29 cellular contexts compared by ENCODE assay signal in the genomic region with DNA sequence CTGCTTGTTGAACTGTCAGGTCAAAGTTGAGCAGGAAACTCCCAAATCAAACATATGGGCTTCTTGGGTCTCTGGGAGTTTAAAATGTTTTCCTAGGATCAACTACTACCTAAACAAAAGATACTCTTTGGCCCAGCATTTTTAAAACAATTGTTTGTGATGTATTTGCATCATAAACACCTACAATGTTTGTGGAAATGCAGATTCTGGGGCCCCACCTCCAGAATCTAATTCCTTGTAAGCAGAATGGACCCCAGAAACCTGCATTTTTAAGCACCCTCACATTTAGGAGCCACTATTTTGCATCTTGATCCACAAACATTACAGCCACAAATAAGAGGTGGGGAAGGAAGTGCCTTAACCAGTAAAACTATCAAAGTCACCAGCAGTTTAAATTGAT.
"Had no signal": no experiment of that assay in that cellular context is flagged by ENCODE, and none has a peak within 500 bp of the region (broad histone marks: within the 10 kb centered on the region; RNA-seq: fewer than 3 reads in every experiment).

No MANE protein-coding gene starts in this region.

- H3K4me1 ChIP-seq: left lung, lower lobe of right lung, right atrium auricular region, right lobe of liver, tibial nerve, uterus had no signal

- ATAC-seq: left colon; left lung; lower lobe of right lung; natural killer cell; right lobe of liver; stimulated activated memory B cell treated with anti-CD40 and anti-IgM and Interleukin-4, amounts not matched to agents 10 μg/mL and 1 μg/mL and 100 μg/mL, for 72 hours; stimulated activated naive CD8-positive, alpha-beta T cell treated with anti-CD3 and anti-CD28 coated beads, Interleukin-15, amount 100 ng/mL, for 72 hours had no signal

- H3K4me2 ChIP-seq: smooth muscle cell had no signal

- H3K4me3 ChIP-seq: left lung, lower lobe of right lung, ovary, right atrium auricular region, right lobe of liver, smooth muscle cell, tibial nerve, uterus had no signal

- FAIRE-seq: islet of Langerhans, kidney had no signal

- H3K4me1 Mint-ChIP-seq: mesothelial cell of epicardium; stimulated activated naive CD8-positive, alpha-beta T cell treated with anti-CD3 and anti-CD28 coated beads, Interleukin-15, amount 100 ng/mL, for 72 hours had no signal

- H3K9me3 ChIP-seq: lower lobe of right lung, right lobe of liver had no signal

- H3K36me3 ChIP-seq: ovary, uterus had no signal

- H3K4me3 Mint-ChIP-seq: immature natural killer cell; mesothelial cell of epicardium; naive B cell; natural killer cell; nephron progenitor cell; stimulated activated memory B cell treated with anti-CD40 and anti-IgM and Interleukin-4, amounts not matched to agents 10 μg/mL and 1 μg/mL and 100 μg/mL, for 72 hours; stimulated activated naive CD8-positive, alpha-beta T cell treated with anti-CD3 and anti-CD28 coated beads, Interleukin-15, amount 100 ng/mL, for 72 hours; type B pancreatic cell had no signal

- H3K27ac ChIP-seq: left lung, lower lobe of right lung, ovary, right atrium auricular region, right lobe of liver, tibial nerve, uterus had no signal

- H3K27me3 ChIP-seq: left lung, ovary, right atrium auricular region, right lobe of liver, tibial nerve, uterus had no signal

- DNase-seq: hypothalamus; immature natural killer cell; kidney; left colon; left lung; lower lobe of right lung; mammary epithelial cell; mesendoderm; naive B cell; natural killer cell; nephron progenitor cell; ovary; right lobe of liver; stimulated activated CD4-positive, alpha-beta T cell treated with anti-CD3 and anti-CD28 coated beads, Interleukin-1b, Interleukin-23, amount 100 ng/mL, for 48 hours; stimulated activated CD4-positive, alpha-beta T cell treated with anti-CD3 and anti-CD28 coated beads, Interleukin-2, amount 100 ng/mL, for 48 hours; stimulated activated CD4-positive, alpha-beta T cell treated with anti-CD3 and anti-CD28 coated beads, Interleukin-4, amount 100 ng/mL, for 4 hours; stimulated activated CD8-positive, alpha-beta memory T cell treated with anti-CD3 and anti-CD28 coated beads, Interleukin-4, amount 100 ng/mL, for 48 hours; stimulated activated naive CD4-positive, alpha-beta T cell treated with Interleukin-2 at 50 U/mL for 16 hours; stimulated activated naive CD8-positive, alpha-beta T cell treated with anti-CD3 and anti-CD28 coated beads, Interleukin-15, amount 100 ng/mL, for 72 hours; substantia nigra; uterus had no signal

- H3K27ac Mint-ChIP-seq: mesothelial cell of epicardium; natural killer cell; nephron progenitor cell; progenitor cell of endocrine pancreas; stimulated activated naive CD8-positive, alpha-beta T cell treated with anti-CD3 and anti-CD28 coated beads, Interleukin-15, amount 100 ng/mL, for 72 hours; type B pancreatic cell had no signal

- H3K9me3 Mint-ChIP-seq: natural killer cell; stimulated activated memory B cell treated with anti-CD40 and anti-IgM and Interleukin-4, amounts not matched to agents 10 μg/mL and 1 μg/mL and 100 μg/mL, for 72 hours had no signal

- H3K27me3 Mint-ChIP-seq: naive B cell; progenitor cell of endocrine pancreas; stimulated activated memory B cell treated with anti-CD40 and anti-IgM and Interleukin-4, amounts not matched to agents 10 μg/mL and 1 μg/mL and 100 μg/mL, for 72 hours; stimulated activated naive CD8-positive, alpha-beta T cell treated with anti-CD3 and anti-CD28 coated beads, Interleukin-15, amount 100 ng/mL, for 72 hours; type B pancreatic cell had no signal
